Comparison of ENCODE assay signal across 1 cellular context in genomic region chr9:136927343-136928261, GRCh38.
TF ChIP-seq lines count a peak whose summit lies in the region.

No MANE protein-coding gene starts in this region.

TF ChIP-seq in K562, 482 proteins besides CTCF, POLR2A, EP300 and RAD21 (continued from another document):
- peak; percentile 22; the same call in 1 of the 2 replicates for TF ChIP-seq SUPT5H (IDR thresholded peaks at IDR 0.05)
- TF ChIP-seq PKNOX1 (IDR thresholded peaks at IDR 0.05): no peak
- no peak for TF ChIP-seq ZNF76 (CRISPR knock-in tag; IDR thresholded peaks at IDR 0.05; ENCODE audit: borderline replicate concordance)
- TF ChIP-seq, protein P1, sequence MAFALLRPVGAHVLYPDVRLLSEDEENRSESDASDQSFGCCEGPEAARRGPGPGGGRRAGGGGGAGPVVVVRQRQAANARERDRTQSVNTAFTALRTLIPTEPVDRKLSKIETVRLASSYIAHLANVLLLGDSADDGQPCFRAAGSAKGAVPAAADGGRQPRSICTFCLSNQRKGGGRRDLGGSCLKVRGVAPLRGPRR (CRISPR knock-in tag; IDR thresholded peaks at IDR 0.05): no peak
- 0 out of 2 replicates have a peak, but pooled peaks have one; percentile 18 for TF ChIP-seq ELF4 (CRISPR knock-in tag; IDR thresholded peaks at IDR 0.05)
- TF ChIP-seq ATF3 (IDR thresholded peaks at IDR 0.05): peak; percentile 25; the same call in 1 of the 2 replicates
- no peak for TF ChIP-seq ATF3 (CRISPR knock-in tag; conservative IDR thresholded peaks at IDR 0.05)
- TF ChIP-seq, protein P2, sequence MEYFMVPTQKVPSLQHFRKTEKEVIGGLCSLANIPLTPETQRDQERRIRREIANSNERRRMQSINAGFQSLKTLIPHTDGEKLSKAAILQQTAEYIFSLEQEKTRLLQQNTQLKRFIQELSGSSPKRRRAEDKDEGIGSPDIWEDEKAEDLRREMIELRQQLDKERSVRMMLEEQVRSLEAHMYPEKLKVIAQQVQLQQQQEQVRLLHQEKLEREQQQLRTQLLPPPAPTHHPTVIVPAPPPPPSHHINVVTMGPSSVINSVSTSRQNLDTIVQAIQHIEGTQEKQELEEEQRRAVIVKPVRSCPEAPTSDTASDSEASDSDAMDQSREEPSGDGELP (CRISPR knock-in tag; IDR thresholded peaks at IDR 0.05; ENCODE audit: borderline replicate concordance): peak; percentile 42; the same call in 1 of the 2 replicates
- no peak for TF ChIP-seq ZNF583 (CRISPR knock-in tag; IDR thresholded peaks at IDR 0.05)
- 0 out of 2 replicates have a peak, but pooled peaks have one; percentile 24 for TF ChIP-seq GABPB1 (CRISPR knock-in tag; IDR thresholded peaks at IDR 0.05)
- TF ChIP-seq ZNF354B (CRISPR knock-in tag; IDR thresholded peaks at IDR 0.05): no peak
- TF ChIP-seq PHB (CRISPR knock-in tag; IDR thresholded peaks at IDR 0.05): no peak
- no peak for TF ChIP-seq GABPA (tag; conservative IDR thresholded peaks at IDR 0.05; ENCODE audit: low read depth)
- TF ChIP-seq, protein P3, sequence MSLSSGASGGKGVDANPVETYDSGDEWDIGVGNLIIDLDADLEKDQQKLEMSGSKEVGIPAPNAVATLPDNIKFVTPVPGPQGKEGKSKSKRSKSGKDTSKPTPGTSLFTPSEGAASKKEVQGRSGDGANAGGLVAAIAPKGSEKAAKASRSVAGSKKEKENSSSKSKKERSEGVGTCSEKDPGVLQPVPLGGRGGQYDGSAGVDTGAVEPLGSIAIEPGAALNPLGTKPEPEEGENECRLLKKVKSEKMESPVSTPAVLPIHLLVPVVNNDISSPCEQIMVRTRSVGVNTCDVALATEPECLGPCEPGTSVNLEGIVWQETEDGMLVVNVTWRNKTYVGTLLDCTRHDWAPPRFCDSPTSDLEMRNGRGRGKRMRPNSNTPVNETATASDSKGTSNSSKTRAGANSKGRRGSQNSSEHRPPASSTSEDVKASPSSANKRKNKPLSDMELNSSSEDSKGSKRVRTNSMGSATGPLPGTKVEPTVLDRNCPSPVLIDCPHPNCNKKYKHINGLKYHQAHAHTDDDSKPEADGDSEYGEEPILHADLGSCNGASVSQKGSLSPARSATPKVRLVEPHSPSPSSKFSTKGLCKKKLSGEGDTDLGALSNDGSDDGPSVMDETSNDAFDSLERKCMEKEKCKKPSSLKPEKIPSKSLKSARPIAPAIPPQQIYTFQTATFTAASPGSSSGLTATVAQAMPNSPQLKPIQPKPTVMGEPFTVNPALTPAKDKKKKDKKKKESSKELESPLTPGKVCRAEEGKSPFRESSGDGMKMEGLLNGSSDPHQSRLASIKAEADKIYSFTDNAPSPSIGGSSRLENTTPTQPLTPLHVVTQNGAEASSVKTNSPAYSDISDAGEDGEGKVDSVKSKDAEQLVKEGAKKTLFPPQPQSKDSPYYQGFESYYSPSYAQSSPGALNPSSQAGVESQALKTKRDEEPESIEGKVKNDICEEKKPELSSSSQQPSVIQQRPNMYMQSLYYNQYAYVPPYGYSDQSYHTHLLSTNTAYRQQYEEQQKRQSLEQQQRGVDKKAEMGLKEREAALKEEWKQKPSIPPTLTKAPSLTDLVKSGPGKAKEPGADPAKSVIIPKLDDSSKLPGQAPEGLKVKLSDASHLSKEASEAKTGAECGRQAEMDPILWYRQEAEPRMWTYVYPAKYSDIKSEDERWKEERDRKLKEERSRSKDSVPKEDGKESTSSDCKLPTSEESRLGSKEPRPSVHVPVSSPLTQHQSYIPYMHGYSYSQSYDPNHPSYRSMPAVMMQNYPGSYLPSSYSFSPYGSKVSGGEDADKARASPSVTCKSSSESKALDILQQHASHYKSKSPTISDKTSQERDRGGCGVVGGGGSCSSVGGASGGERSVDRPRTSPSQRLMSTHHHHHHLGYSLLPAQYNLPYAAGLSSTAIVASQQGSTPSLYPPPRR (CRISPR knock-in tag; IDR thresholded peaks at IDR 0.05; ENCODE audit: borderline replicate concordance): no peak
- peak; percentile 65 for TF ChIP-seq MAFG (tag; conservative IDR thresholded peaks at IDR 0.05)
- TF ChIP-seq ZKSCAN3 (CRISPR knock-in tag; IDR thresholded peaks at IDR 0.05): no peak
- peak; percentile 48; the same call in 1 of the 2 replicates for TF ChIP-seq TOE1 (IDR thresholded peaks at IDR 0.05; ENCODE audit: borderline replicate concordance)
- no peak for TF ChIP-seq TOE1 (CRISPR knock-in tag; IDR thresholded peaks at IDR 0.05; ENCODE audit: borderline replicate concordance, low read depth)
- TF ChIP-seq FOSL1 (tag; conservative IDR thresholded peaks at IDR 0.05): peak; percentile 78
- TF ChIP-seq L3MBTL2 (IDR thresholded peaks at IDR 0.05): peak; percentile 81
- 0 out of 2 replicates have a peak, but pooled peaks have one; percentile 39 for TF ChIP-seq FOXJ2 (tag; IDR thresholded peaks at IDR 0.05)
- no peak for TF ChIP-seq ZNF134 (CRISPR knock-in tag; conservative IDR thresholded peaks at IDR 0.05)
- TF ChIP-seq KAT8 (IDR thresholded peaks at IDR 0.05; ENCODE audit: low read depth): no peak
- no peak for TF ChIP-seq JUND (IDR thresholded peaks at IDR 0.05; ENCODE audit: borderline replicate concordance, low read depth, low read length)
- TF ChIP-seq JUND (tag; IDR thresholded peaks at IDR 0.05; ENCODE audit: borderline replicate concordance, low read depth, low read length): peak; percentile 14; the same call in 1 of the 3 replicates
- TF ChIP-seq RAD51 (IDR thresholded peaks at IDR 0.05; ENCODE audit: borderline replicate concordance, low read depth): peak; percentile 27; the same call in 1 of the 2 replicates
- TF ChIP-seq, protein P4, sequence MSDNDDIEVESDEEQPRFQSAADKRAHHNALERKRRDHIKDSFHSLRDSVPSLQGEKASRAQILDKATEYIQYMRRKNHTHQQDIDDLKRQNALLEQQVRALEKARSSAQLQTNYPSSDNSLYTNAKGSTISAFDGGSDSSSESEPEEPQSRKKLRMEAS (CRISPR knock-in tag; IDR thresholded peaks at IDR 0.05): peak; percentile 74
- TF ChIP-seq, protein P5, sequence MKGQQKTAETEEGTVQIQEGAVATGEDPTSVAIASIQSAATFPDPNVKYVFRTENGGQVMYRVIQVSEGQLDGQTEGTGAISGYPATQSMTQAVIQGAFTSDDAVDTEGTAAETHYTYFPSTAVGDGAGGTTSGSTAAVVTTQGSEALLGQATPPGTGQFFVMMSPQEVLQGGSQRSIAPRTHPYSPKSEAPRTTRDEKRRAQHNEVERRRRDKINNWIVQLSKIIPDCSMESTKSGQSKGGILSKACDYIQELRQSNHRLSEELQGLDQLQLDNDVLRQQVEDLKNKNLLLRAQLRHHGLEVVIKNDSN (CRISPR knock-in tag; IDR thresholded peaks at IDR 0.05): peak; percentile 69
- TF ChIP-seq E4F1 (CRISPR knock-in tag; IDR thresholded peaks at IDR 0.05; ENCODE audit: borderline replicate concordance): no peak
- 0 out of 2 replicates have a peak, but pooled peaks have one; percentile 26 for TF ChIP-seq MAFK (IDR thresholded peaks at IDR 0.05; ENCODE audit: low read length)
- TF ChIP-seq TEAD1 (CRISPR knock-in tag; IDR thresholded peaks at IDR 0.05): no peak
